Comparison of ENCODE assay signal across 8 cellular contexts in the genomic region with DNA sequence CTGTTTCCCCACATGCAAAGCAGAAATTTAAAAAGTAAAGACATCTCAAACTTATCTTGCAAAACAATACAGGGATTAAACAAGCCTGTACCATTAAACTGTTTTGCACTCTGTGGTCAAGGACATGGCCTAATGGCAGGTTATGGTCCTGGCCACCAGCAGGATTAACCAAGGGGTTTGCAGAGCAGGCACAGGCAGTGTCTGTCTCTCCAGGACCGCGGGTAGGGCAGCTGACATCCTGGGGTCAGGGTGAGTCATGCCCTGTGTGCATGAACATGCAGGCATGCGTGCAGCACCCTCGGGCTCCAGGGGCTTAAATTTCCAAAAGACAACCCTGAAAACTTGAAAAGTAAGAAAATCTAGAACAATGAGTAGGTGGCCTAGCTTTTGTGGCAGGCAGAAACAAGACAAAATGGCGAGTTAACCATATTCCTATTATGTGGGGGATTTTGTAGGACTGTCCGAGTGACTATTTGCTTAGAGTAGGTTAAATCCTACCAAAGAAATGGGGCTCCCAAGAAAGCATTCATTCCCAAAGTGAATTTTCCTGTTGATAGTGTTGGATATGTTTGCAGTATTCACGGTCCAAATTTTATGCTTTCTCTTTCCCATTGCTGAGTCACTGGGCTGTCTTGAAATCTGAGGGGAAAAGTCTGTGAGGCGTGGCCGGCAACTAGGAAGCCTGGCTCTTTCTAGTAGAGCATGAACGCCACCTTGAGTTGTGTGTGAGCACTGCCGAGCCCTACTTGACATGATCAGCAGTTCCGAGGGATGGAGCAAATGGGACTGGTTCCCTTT.
DNase-seq lines count a peak whose midpoint lies in the region; ATAC-seq and TF ChIP-seq lines count a peak whose summit lies in the region.

No MANE protein-coding gene starts in this region.

- peaks cover 2% of the 10 kb centered on the region for H3K9me3 Mint-ChIP-seq in stimulated activated effector memory CD8-positive, alpha-beta T cell treated with anti-CD3 and anti-CD28 coated beads, Interleukin-12 subunit alpha, Interleukin-12 subunit beta, amount 100 ng/mL, for 72 hours

- peaks cover 8% of the 10 kb centered on the region for H3K4me1 Mint-ChIP-seq in stimulated activated effector memory CD8-positive, alpha-beta T cell treated with anti-CD3 and anti-CD28 coated beads, Interleukin-12 subunit alpha, Interleukin-12 subunit beta, amount 100 ng/mL, for 72 hours

- H3K27ac Mint-ChIP-seq in stimulated activated effector memory CD8-positive, alpha-beta T cell treated with anti-CD3 and anti-CD28 coated beads, Interleukin-12 subunit alpha, Interleukin-12 subunit beta, amount 100 ng/mL, for 72 hours: no peak overlapping the region

- H3K4me3 Mint-ChIP-seq in stimulated activated effector memory CD8-positive, alpha-beta T cell treated with anti-CD3 and anti-CD28 coated beads, Interleukin-12 subunit alpha, Interleukin-12 subunit beta, amount 100 ng/mL, for 72 hours: peak overlapping the region; percentile 20

- peak; percentile 96 for TF ChIP-seq CTCF in epithelial cell of proximal tubule (conservative IDR thresholded peaks at IDR 0.05; ENCODE audit: low read depth, low read length)

- ATAC-seq in GM19438 (IDR thresholded peaks at IDR 0.05; ENCODE audit: low read depth, unreplicated experiment) (peak; percentile 94), HG03520 (IDR thresholded peaks at IDR 0.05; ENCODE audit: unreplicated experiment) (peak; percentile 89)
- ATAC-seq in stimulated activated effector memory CD8-positive, alpha-beta T cell treated with anti-CD3 and anti-CD28 coated beads, Interleukin-12 subunit alpha, Interleukin-12 subunit beta, amount 100 ng/mL, for 72 hours: peak; percentile 86

- no peaks in the 10 kb centered on the region for H3K36me3 Mint-ChIP-seq in stimulated activated effector memory CD8-positive, alpha-beta T cell treated with anti-CD3 and anti-CD28 coated beads, Interleukin-12 subunit alpha, Interleukin-12 subunit beta, amount 100 ng/mL, for 72 hours

- DNase-seq in CMK (ENCODE audit: low read depth) (peak; percentile 70), NCI-H510A (lab: John Stamatoyannopoulos, UW) (peak; percentile 77), epithelial cell of proximal tubule (ENCODE audit: low read depth) (peak; percentile 73), midbrain (lab: John Stamatoyannopoulos, UW) (peak; percentile 86)
- DNase-seq in activated CD4-positive, alpha-beta T cell treated with anti-CD3 and anti-CD28 coated beads, Interleukin-2, amount 50 U/mL, for 4 hours: peak; percentile 3 to 14
- DNase-seq in stimulated activated effector memory CD8-positive, alpha-beta T cell treated with anti-CD3 and anti-CD28 coated beads, Interleukin-12 subunit alpha, Interleukin-12 subunit beta, amount 100 ng/mL, for 72 hours (ENCODE audit: low spot score in 2 of 2): peak; percentile 10 to 73

- H3K4me3 ChIP-seq in epithelial cell of proximal tubule (ENCODE audit: low read depth, low read length): peak overlapping the region; percentile 60

Comparison
In these comparisons a context has a peak if more than half of its experiments do, and no peak if none do; other contexts are left out.
1. Peak in every context shown above with its lines: DNase-seq, ATAC-seq and H3K4me3 ChIP-seq.
2. DNase-seq: peak in every context shown above with its lines; median percentile 86 in midbrain; 77 in NCI-H510A; 73 in epithelial cell of proximal tubule; 70 in CMK; 42 in stimulated activated effector memory CD8-positive, alpha-beta T cell treated with anti-CD3 and anti-CD28 coated beads, Interleukin-12 subunit alpha, Interleukin-12 subunit beta, amount 100 ng/mL, for 72 hours; 8 in activated CD4-positive, alpha-beta T cell treated with anti-CD3 and anti-CD28 coated beads, Interleukin-2, amount 50 U/mL, for 4 hours.